Comparison of ENCODE assay signal across 20 cellular contexts in genomic region chr16:81273223-81273940, GRCh38. TPM values are rescaled to one million over a fixed set of nuclear protein-coding genes. Genes with fewer than 3 reads are reported as not detected.
A peak's percentile ranks its signal among the peaks of the same experiment; 100 is the strongest.
DNase-seq lines count a peak whose midpoint lies in the region; ATAC-seq, FAIRE-seq and TF ChIP-seq lines count a peak whose summit lies in the region.
"Had no signal": no experiment of that assay in that cellular context is flagged by ENCODE, and none has a peak within 500 bp of the region (broad histone marks: within the 10 kb centered on the region; RNA-seq: fewer than 3 reads in every experiment).

No MANE protein-coding gene starts in this region.

- BruUV-seq in K562 (replicated peaks; lab: Mats Ljungman, UMichigan) = no TSS peak

- H3K9me3 ChIP-seq in K562 (replicated peaks; ENCODE audit: control insufficient read depth, insufficient read depth, low read depth, low read length) = no peaks in the 10 kb centered on the region
- H3K9me3 ChIP-seq in trophoblast cell (ENCODE audit: insufficient read depth, low read depth, low read length) = no peaks in the 10 kb centered on the region
- no peaks in the 10 kb centered on the region for H3K9me3 ChIP-seq in naive thymus-derived CD4-positive, alpha-beta T cell (ENCODE audit: control insufficient read depth in 2 of 3, low read length in 3 of 3)
- H3K9me3 ChIP-seq: gastrocnemius medialis, right lobe of liver, tibial artery had no signal

- H3K9ac ChIP-seq in K562 (ENCODE audit: insufficient read depth in 1 of 2, low read depth in 2 of 2, low read length in 2 of 2) (no peak overlapping the region), trophoblast cell (ENCODE audit: low read length) (no peak overlapping the region)

- H3K9me1 ChIP-seq in K562 (ENCODE audit: control insufficient read depth, insufficient read depth, low read length) = no peaks in the 10 kb centered on the region

- POLR2A ChIA-PET in K562 (lab: Yijun Ruan, JAX) = interaction anchor here (0.8 to 2.6 kb wide), 3 partner anchors 10 to 46 kb away, joined by 6 to 9 read pairs (median 7); no protein-coding TSS in a partner anchor
- POLR2A ChIA-PET in naive thymus-derived CD4-positive, alpha-beta T cell (lab: Charles Lee) = no interaction called here

- H3K36me3 Mint-ChIP-seq in naive thymus-derived CD4-positive, alpha-beta T cell = no peaks in the 10 kb centered on the region
- H3K36me3 Mint-ChIP-seq: activated naive CD8-positive, alpha-beta T cell; IgD-negative memory B cell; stimulated activated effector memory CD8-positive, alpha-beta T cell treated with anti-CD3 and anti-CD28 coated beads, Interleukin-12 subunit alpha, Interleukin-12 subunit beta, amount 100 ng/mL, for 72 hours had no signal

- no peak overlapping the region for H2BK5ac ChIP-seq in trophoblast cell (ENCODE audit: low read depth, low read length, poor library complexity)

- CTCF ChIA-PET in K562 (lab: Yijun Ruan, JAX; ENCODE audit: low intra/inter-chr PET ratio) = no interaction called here
- CTCF ChIA-PET in naive thymus-derived CD4-positive, alpha-beta T cell (lab: Charles Lee) = no interaction called here

- H4K20me1 ChIP-seq in K562 (replicated peaks; ENCODE audit: control insufficient read depth, insufficient read depth, low read length) = no peaks in the 10 kb centered on the region

- no peak for TF ChIP-seq CTCF in K562 (IDR thresholded peaks at IDR 0.05 in 2 of 3, conservative IDR thresholded peaks at IDR 0.05 in 1 of 3; ENCODE audit: insufficient read depth in 2 of 3, low read depth in 1 of 3, low read length in 3 of 3)

- ATAC-seq in K562 (no peak), GM19035 (IDR thresholded peaks at IDR 0.05; ENCODE audit: unreplicated experiment) (no peak), HG03045 (IDR thresholded peaks at IDR 0.05; ENCODE audit: unreplicated experiment) (no peak)
- ATAC-seq in naive thymus-derived CD4-positive, alpha-beta T cell = no peak
- ATAC-seq: gastrocnemius medialis; right lobe of liver; stimulated activated effector memory CD8-positive, alpha-beta T cell treated with anti-CD3 and anti-CD28 coated beads, Interleukin-12 subunit alpha, Interleukin-12 subunit beta, amount 100 ng/mL, for 72 hours had no signal

- H3K27ac Mint-ChIP-seq in naive thymus-derived CD4-positive, alpha-beta T cell = peak overlapping the region in 1 of 9 donors; percentile 20
- H3K27ac Mint-ChIP-seq: activated naive CD8-positive, alpha-beta T cell; activated T-helper 1 cell treated with anti-CD3 and anti-CD28 coated beads, Interleukin-12 subunit alpha, Interleukin-12 subunit beta, Interleukin-2, Interleukin-4 antibody, amounts not matched to agents 30 ng/mL and 10 ng/mL and 1 ng/mL, durations not matched to agents 14 hours and 24 hours and 36 hours; stimulated activated effector memory CD8-positive, alpha-beta T cell treated with anti-CD3 and anti-CD28 coated beads, Interleukin-12 subunit alpha, Interleukin-12 subunit beta, amount 100 ng/mL, for 72 hours had no signal

- H3K4me3 Mint-ChIP-seq in naive thymus-derived CD4-positive, alpha-beta T cell = no peak overlapping the region
- H3K4me3 Mint-ChIP-seq: activated naive CD8-positive, alpha-beta T cell; activated T-helper 1 cell treated with anti-CD3 and anti-CD28 coated beads, Interleukin-12 subunit alpha, Interleukin-12 subunit beta, Interleukin-2, Interleukin-4 antibody, amounts not matched to agents 30 ng/mL and 10 ng/mL and 1 ng/mL, durations not matched to agents 14 hours and 24 hours and 36 hours; IgD-negative memory B cell; stimulated activated effector memory CD8-positive, alpha-beta T cell treated with anti-CD3 and anti-CD28 coated beads, Interleukin-12 subunit alpha, Interleukin-12 subunit beta, amount 100 ng/mL, for 72 hours had no signal

- no peaks in the 10 kb centered on the region for H3K9me3 Mint-ChIP-seq in naive thymus-derived CD4-positive, alpha-beta T cell
- H3K9me3 Mint-ChIP-seq: activated T-helper 1 cell treated with anti-CD3 and anti-CD28 coated beads, Interleukin-12 subunit alpha, Interleukin-12 subunit beta, Interleukin-2, Interleukin-4 antibody, amounts not matched to agents 30 ng/mL and 10 ng/mL and 1 ng/mL, durations not matched to agents 14 hours and 24 hours and 36 hours; IgD-negative memory B cell; stimulated activated effector memory CD8-positive, alpha-beta T cell treated with anti-CD3 and anti-CD28 coated beads, Interleukin-12 subunit alpha, Interleukin-12 subunit beta, amount 100 ng/mL, for 72 hours had no signal

- H3K79me1 ChIP-seq in trophoblast cell (ENCODE audit: low read length) = peaks cover 16% of the 10 kb centered on the region

- no peak overlapping the region for H2BK120ac ChIP-seq in trophoblast cell (ENCODE audit: insufficient read depth, low read length, poor library complexity)

- no peak overlapping the region for H4K12ac ChIP-seq in trophoblast cell (ENCODE audit: low read depth, low read length)

- no peak overlapping the region for H4K91ac ChIP-seq in trophoblast cell (ENCODE audit: low read depth, low read length)

- H3K4me2 ChIP-seq in K562 (ENCODE audit: insufficient read depth, low read length) = no peak overlapping the region
- no peak overlapping the region for H3K4me2 ChIP-seq in trophoblast cell (ENCODE audit: low read length)

- H3K4me1 ChIP-seq in K562 (replicated peaks in 1 of 2; ENCODE audit: control insufficient read depth in 2 of 2, insufficient read depth in 2 of 2, low read length in 2 of 2) = peaks cover 0 to 10% of the 10 kb centered on the region in 2 experiments; a peak in 3 of 5 replicates
- peaks cover 12 to 15% of the 10 kb centered on the region in 2 experiments for H3K4me1 ChIP-seq in trophoblast cell (ENCODE audit: control insufficient read depth in 1 of 2, insufficient read depth in 2 of 2, low read length in 2 of 2)
- no peaks in the 10 kb centered on the region for H3K4me1 ChIP-seq in naive thymus-derived CD4-positive, alpha-beta T cell (ENCODE audit: control insufficient read depth in 2 of 2, insufficient read depth in 2 of 2, low read length in 2 of 2)
- H3K4me1 ChIP-seq: gastrocnemius medialis, right lobe of liver, tibial artery had no signal

- no peak overlapping the region for H4K8ac ChIP-seq in trophoblast cell (ENCODE audit: low read depth, low read length)

- WGBS in K562 (ENCODE audit: insufficient coverage, low coverage, missing lambda C conversion rate) = 0% methylated on average over 10 of the region's 10 CpGs
- no CpG with 5 or more reads among the region's 10 CpGs for WGBS in trophoblast cell (ENCODE audit: extremely low coverage, insufficient coverage, insufficient read length)

- H3K79me2 ChIP-seq in K562 (ENCODE audit: control insufficient read depth, insufficient read depth, low read length) = no peaks in the 10 kb centered on the region
- H3K79me2 ChIP-seq in trophoblast cell (ENCODE audit: control insufficient read depth, insufficient read depth, low read length, poor library complexity) = no peaks in the 10 kb centered on the region

- DNase-seq in K562 (ENCODE audit: extremely low read depth in 1 of 4, low spot score in 3 of 4) (no peak), trophoblast cell (no peak), GM12891 (ENCODE audit: insufficient read length, low spot score) (no peak)
- no peak for DNase-seq in naive thymus-derived CD4-positive, alpha-beta T cell
- DNase-seq: activated CD4-positive, alpha-beta T cell treated with anti-CD3 and anti-CD28 coated beads for 1 hour; DND-41; gastrocnemius medialis; NCI-H146; NCI-H524 treated with DMSO at 0.1 percent for 48 hours; occipital lobe; right lobe of liver; tibial artery had no signal

- intact Hi-C loops in K562 (cut with micrococcal nuclease) = no loop called here
- intact Hi-C loops in naive thymus-derived CD4-positive, alpha-beta T cell (cut with micrococcal nuclease) = no loop called here

- H3K27ac ChIP-seq in K562 (ENCODE audit: extremely low read depth, low read depth, low read length) = no peak overlapping the region
- H3K27ac ChIP-seq in layer of hippocampus (ENCODE audit: low read depth, low read length) = peak overlapping the region; percentile 10
- no peak overlapping the region for H3K27ac ChIP-seq in trophoblast cell (ENCODE audit: low read depth, low read length)
- no peak overlapping the region for H3K27ac ChIP-seq in naive thymus-derived CD4-positive, alpha-beta T cell (ENCODE audit: low read depth, low read length)
- H3K27ac ChIP-seq: gastrocnemius medialis, right lobe of liver, tibial artery had no signal

- TF ChIP-seq RAD21 in K562 (CRISPR knock-in tag; conservative IDR thresholded peaks at IDR 0.05 in 1 of 2, IDR thresholded peaks at IDR 0.05 in 1 of 2) = no peak

- no peak overlapping the region for H2AK5ac ChIP-seq in trophoblast cell (ENCODE audit: low read length)

- H3K27me3 Mint-ChIP-seq in naive thymus-derived CD4-positive, alpha-beta T cell = peaks cover 0 to 18% (median 0%) of the 10 kb centered on the region in 5 donors

- TF ChIP-seq POLR2A in K562 (conservative IDR thresholded peaks at IDR 0.05) = no peak
- TF ChIP-seq POLR2A in GM12891 (IDR thresholded peaks at IDR 0.05; ENCODE audit: low read depth, low read length) = no peak

- in situ Hi-C loops in K562 (cut with MboI) = no loop called here

- TF ChIP-seq EP300 in K562 (IDR thresholded peaks at IDR 0.05; ENCODE audit: low read length) = no peak

- H3K23ac ChIP-seq in trophoblast cell (ENCODE audit: low read length) = no peak overlapping the region

- H3K4me1 Mint-ChIP-seq in naive thymus-derived CD4-positive, alpha-beta T cell = no peaks in the 10 kb centered on the region
- H3K4me1 Mint-ChIP-seq: IgD-negative memory B cell; stimulated activated effector memory CD8-positive, alpha-beta T cell treated with anti-CD3 and anti-CD28 coated beads, Interleukin-12 subunit alpha, Interleukin-12 subunit beta, amount 100 ng/mL, for 72 hours had no signal

- FAIRE-seq in K562 (lab: Jason Lieb, UNC) (no peak), GM12891 (lab: Jason Lieb, UNC) (no peak)
- FAIRE-seq: H54 had no signal

- H3K27me3 ChIP-seq in K562 (ENCODE audit: control insufficient read depth in 2 of 2, insufficient read depth in 2 of 2, low read length in 2 of 2) = peaks cover 20 to 61% of the 10 kb centered on the region in 2 experiments
- no peaks in the 10 kb centered on the region for H3K27me3 ChIP-seq in layer of hippocampus (ENCODE audit: control insufficient read depth, insufficient read depth, low read length)
- no peaks in the 10 kb centered on the region for H3K27me3 ChIP-seq in trophoblast cell (ENCODE audit: insufficient read depth, low read length)
- H3K27me3 ChIP-seq in naive thymus-derived CD4-positive, alpha-beta T cell (ENCODE audit: control insufficient read depth in 2 of 2, insufficient read depth in 2 of 2, low read length in 2 of 2) = no peaks in the 10 kb centered on the region
- H3K27me3 ChIP-seq: gastrocnemius medialis, right lobe of liver had no signal

- peak overlapping the region; percentile 10 for H2BK12ac ChIP-seq in trophoblast cell (ENCODE audit: low read length)

- H3K4ac ChIP-seq in trophoblast cell (ENCODE audit: low read depth, low read length) = no peak overlapping the region

- H2AFZ ChIP-seq in K562 (ENCODE audit: low read depth, low read length) = peak overlapping the region; percentile 11; the same call in 1 of the 2 replicates
- H2AFZ ChIP-seq in trophoblast cell (ENCODE audit: insufficient read depth, low read length, poor library complexity) = no peak overlapping the region

- H3K36me3 ChIP-seq in K562 (ENCODE audit: control insufficient read depth, insufficient read depth, low read length) (no peaks in the 10 kb centered on the region), trophoblast cell (ENCODE audit: control insufficient read depth in 1 of 2, insufficient read depth in 2 of 2, low read length in 2 of 2) (no peaks in the 10 kb centered on the region)
- no peaks in the 10 kb centered on the region for H3K36me3 ChIP-seq in naive thymus-derived CD4-positive, alpha-beta T cell (ENCODE audit: control insufficient read depth in 2 of 3, insufficient read depth in 3 of 3, low read length in 3 of 3)
- H3K36me3 ChIP-seq: gastrocnemius medialis, right lobe of liver, tibial artery had no signal

- H3K4me3 ChIP-seq in K562 = no peak overlapping the region
- H3K4me3 ChIP-seq in trophoblast cell (ENCODE audit: low read depth, low read length) = no peak overlapping the region
- no peak overlapping the region for H3K4me3 ChIP-seq in naive thymus-derived CD4-positive, alpha-beta T cell (ENCODE audit: low read length)
- H3K4me3 ChIP-seq: gastrocnemius medialis, right lobe of liver, tibial artery had no signal

- no peak overlapping the region for H3K18ac ChIP-seq in trophoblast cell (ENCODE audit: low read length)

- no peak overlapping the region for H3K14ac ChIP-seq in trophoblast cell (ENCODE audit: low read length)

RNA-seq across cellular contexts. Expression of gene BCO1, which starts 34.9 kb away (rescaled TPM):
- total RNA-seq in K562 (2011; cell fraction: chromatin; rRNA removed; ENCODE audit: low replicate concordance) = not detected in 2 replicates
- not detected in 2 replicates for total RNA-seq in K562 (2011; cell fraction: nucleolus; rRNA removed)
- not detected in 2 replicates for total RNA-seq in K562 (2011; cell fraction: nucleoplasm; rRNA removed)
- total RNA-seq in K562 (2014; rRNA removed) = not detected in 2 replicates
- total RNA-seq in K562 (2014; rRNA removed; fragmentation: Illumina TruSeq; extraction: Trizol) = not detected in 2 replicates
- total RNA-seq in K562 (2015; rRNA removed; fragmentation: Illumina TruSeq; extraction: Trizol) = not detected in 2 replicates
- total RNA-seq in K562 (2021) = not detected in 2 replicates
- not detected in 2 replicates for polyA plus RNA-seq in K562 (2011; rRNA removed)
- polyA plus RNA-seq in K562 (2011; cell fraction: cytosol; rRNA removed) = not detected in 2 replicates
- polyA plus RNA-seq in K562 (2011; cell fraction: nucleus; rRNA removed) = not detected in 2 replicates
- not detected in 2 replicates for polyA plus RNA-seq in K562 (2012)
- not detected in 2 replicates for polyA plus RNA-seq in K562 (2014; fragmentation: Illumina TruSeq; extraction: Trizol)
- not detected for polyA plus RNA-seq in K562 (2014; fragmentation: Nextera tagmentation; extraction: Ambion mirVana)
- polyA plus RNA-seq in K562 (2014; rRNA removed) = not detected in 2 replicates
- not detected in 2 replicates for polyA minus RNA-seq in K562 (2011; rRNA and poly(A)+ RNA removed)
- not detected in 2 replicates for polyA minus RNA-seq in K562 (2011; cell fraction: cytosol; rRNA and poly(A)+ RNA removed)
- not detected in 2 replicates for polyA minus RNA-seq in K562 (2011; cell fraction: nucleus; rRNA and poly(A)+ RNA removed)
- 0.01 TPM in 1 of 2 replicates, not detected in the other for polyA plus RNA-seq in trophoblast cell (2013)
- not detected for total RNA-seq in naive thymus-derived CD4-positive, alpha-beta T cell
- not detected for polyA plus RNA-seq in naive thymus-derived CD4-positive, alpha-beta T cell
- not detected for polyA plus RNA-seq in GM12891 (2012; ENCODE audit: low read depth, missing spikeins)
- total RNA-seq: activated T-helper 1 cell treated with anti-CD3 and anti-CD28 coated beads, Interleukin-12 subunit alpha, Interleukin-12 subunit beta, Interleukin-2, Interleukin-4 antibody, amounts not matched to agents 30 ng/mL and 10 ng/mL and 1 ng/mL, durations not matched to agents 14 hours and 24 hours and 36 hours; gastrocnemius medialis had no signal
- polyA plus RNA-seq: IgD-negative memory B cell had no signal

RNA-seq across cellular contexts. Expression of gene GAN, which starts 41.4 kb away (rescaled TPM):
- 14.1 and 27.3 TPM in 2 replicates for total RNA-seq in K562 (2011; cell fraction: chromatin; rRNA removed; ENCODE audit: low replicate concordance)
- 7.5 and 10.0 TPM in 2 replicates for total RNA-seq in K562 (2011; cell fraction: nucleolus; rRNA removed)
- total RNA-seq in K562 (2011; cell fraction: nucleoplasm; rRNA removed) = 14.9 and 22.9 TPM in 2 replicates
- total RNA-seq in K562 (2014; rRNA removed) (5.2 and 6.4 TPM in 2 replicates), K562 (2014; rRNA removed; fragmentation: Illumina TruSeq; extraction: Trizol) (10.8 and 13.0 TPM in 2 replicates), K562 (2015; rRNA removed; fragmentation: Illumina TruSeq; extraction: Trizol) (9.7 and 10.3 TPM in 2 replicates), K562 (2021) (14.2 and 15.1 TPM in 2 replicates)
- polyA plus RNA-seq in K562 (2011; rRNA removed) (6.2 and 6.8 TPM in 2 replicates), K562 (2014; fragmentation: Illumina TruSeq; extraction: Trizol) (2.3 and 2.5 TPM in 2 replicates), K562 (2014; fragmentation: Nextera tagmentation; extraction: Ambion mirVana) (1 to 10 TPM in 1 of 2 experiments, under 1 TPM in 1; 0.83 to 2.1 TPM), K562 (2014; rRNA removed) (3.3 and 3.5 TPM in 2 replicates)
- 2.5 and 4.0 TPM in 2 replicates for polyA plus RNA-seq in K562 (2011; cell fraction: cytosol; rRNA removed)
- polyA plus RNA-seq in K562 (2011; cell fraction: nucleus; rRNA removed) = 5.1 and 6.8 TPM in 2 replicates
- polyA plus RNA-seq in K562 (2012) = 1.7 and 2.0 TPM in 2 replicates
- 33.1 and 33.6 TPM in 2 replicates for polyA minus RNA-seq in K562 (2011; rRNA and poly(A)+ RNA removed)
- 12.4 and 18.1 TPM in 2 replicates for polyA minus RNA-seq in K562 (2011; cell fraction: cytosol; rRNA and poly(A)+ RNA removed)
- polyA minus RNA-seq in K562 (2011; cell fraction: nucleus; rRNA and poly(A)+ RNA removed) = 8.2 and 16.6 TPM in 2 replicates
- polyA plus RNA-seq in trophoblast cell (2013) = 13.0 and 13.8 TPM in 2 replicates
- 10 to 100 TPM in 1 of 5 experiments, 1 to 10 TPM in 4; 5.1 to 11.3 (median 7.9) TPM for total RNA-seq in naive thymus-derived CD4-positive, alpha-beta T cell
- 1 to 10 TPM; 2.3 to 2.4 TPM for polyA plus RNA-seq in naive thymus-derived CD4-positive, alpha-beta T cell
- 0.40 TPM for polyA plus RNA-seq in GM12891 (2012; ENCODE audit: low read depth, missing spikeins)
